ENCODE assay signal across 9 cellular contexts in the genomic region with DNA sequence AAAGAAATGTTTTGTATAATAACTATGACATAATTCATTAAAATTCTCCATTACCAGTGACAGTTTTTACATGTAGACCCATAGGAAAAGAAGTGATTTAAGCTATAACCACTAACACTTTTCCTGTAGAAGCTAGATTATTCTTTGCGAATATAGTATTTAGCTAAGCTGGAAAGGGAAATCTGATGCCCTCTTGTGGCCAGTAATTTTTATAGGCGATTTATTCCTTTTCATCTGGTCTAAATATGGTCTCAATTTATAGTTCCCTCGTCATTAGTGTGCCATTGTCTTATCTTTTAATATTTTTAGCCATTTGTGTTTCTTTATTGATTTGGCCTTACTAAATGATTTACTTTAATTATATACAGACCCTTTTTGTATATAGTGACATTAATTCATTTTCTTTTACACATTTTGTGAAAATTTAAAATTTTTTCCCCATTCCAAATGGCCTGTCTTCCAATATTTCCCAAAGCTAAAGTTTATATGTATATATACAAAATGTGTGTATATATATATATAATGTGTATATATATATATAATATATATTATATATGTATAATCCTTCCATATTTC. TPM values are rescaled to one million over a fixed set of nuclear protein-coding genes. Genes with fewer than 3 reads are reported as not detected.
DNase-seq lines count a peak whose midpoint lies in the region; ATAC-seq and TF ChIP-seq lines count a peak whose summit lies in the region.
"Had no signal": no experiment of that assay in that cellular context is flagged by ENCODE, and none has a peak within 500 bp of the region (broad histone marks: within the 10 kb centered on the region; RNA-seq: fewer than 3 reads in every experiment).

No MANE protein-coding gene starts in this region.

- H3K27me3 ChIP-seq in esophagus muscularis mucosa = no peaks in the 10 kb centered on the region
- H3K27me3 ChIP-seq: BLaER1 had no signal

- peak; percentile 25 for DNase-seq in NCI-H1436 (lab: John Stamatoyannopoulos, UW)
- DNase-seq in NCI-H1436 treated with DMSO at 0.1 percent for 48 hours (lab: John Stamatoyannopoulos, UW) = no peak
- peak; percentile 74 to 83 for DNase-seq in Kasumi-1 (lab: John Stamatoyannopoulos, UW)
- DNase-seq in RPMI8226 = peak; percentile 67
- DNase-seq in esophagus muscularis mucosa (ENCODE audit: extremely low spot score) = no peak
- peak; percentile 24 for DNase-seq in non-pigmented ciliary epithelial cell (ENCODE audit: low read depth)
- no peak for DNase-seq in SHP77 treated with DMSO at 0.1 percent for 48 hours (lab: John Stamatoyannopoulos, UW)

- H3K27ac ChIP-seq in esophagus muscularis mucosa (replicated peaks in 1 of 4) = no peak overlapping the region
- H3K27ac ChIP-seq: BLaER1 had no signal

- no peaks in the 10 kb centered on the region for H3K36me3 ChIP-seq in esophagus muscularis mucosa

- intact Hi-C loops in esophagus muscularis mucosa (cut with DNase I) = loop anchor here (2.0 kb wide), 1 partner anchor 199 kb away; no protein-coding TSS in a partner anchor

- H3K4me3 ChIP-seq in esophagus muscularis mucosa = no peak overlapping the region
- H3K4me3 ChIP-seq: BLaER1 had no signal

- H3K4me1 ChIP-seq in esophagus muscularis mucosa = no peaks in the 10 kb centered on the region
- H3K4me1 ChIP-seq: BLaER1 had no signal

- 6% methylated on average over 3 of the region's 3 CpGs for WGBS in esophagus muscularis mucosa

- no peak for TF ChIP-seq EP300 in esophagus muscularis mucosa (IDR thresholded peaks at IDR 0.05)

- peak; percentile 52 to 66 (median 65) for TF ChIP-seq CTCF in esophagus muscularis mucosa (IDR thresholded peaks at IDR 0.05)

- H3K9me3 ChIP-seq in esophagus muscularis mucosa = no peaks in the 10 kb centered on the region
- H3K9me3 ChIP-seq: BLaER1 had no signal

- ATAC-seq in GM19324 (IDR thresholded peaks at IDR 0.05; ENCODE audit: low FRiP score, unreplicated experiment) = no peak

- no peak for TF ChIP-seq POLR2A in esophagus muscularis mucosa (IDR thresholded peaks at IDR 0.05; ENCODE audit: low read depth)

RNA-seq across cellular contexts. Expression of gene BTG3, which starts 26.7 kb away (rescaled TPM):
- 10 to 100 TPM; 17.2 to 44.2 (median 34.1) TPM for total RNA-seq in esophagus muscularis mucosa

Comparison
In these comparisons a context has a peak if more than half of its experiments do, and no peak if none do; other contexts are left out.
1. DNase-seq: peak in NCI-H1436 (single experiment), Kasumi-1 (2 of 2), RPMI8226 (single experiment) and non-pigmented ciliary epithelial cell (single experiment); none in NCI-H1436 treated with DMSO at 0.1 percent for 48 hours (single experiment), esophagus muscularis mucosa (single experiment) and SHP77 treated with DMSO at 0.1 percent for 48 hours (single experiment).